In the genomic region with DNA sequence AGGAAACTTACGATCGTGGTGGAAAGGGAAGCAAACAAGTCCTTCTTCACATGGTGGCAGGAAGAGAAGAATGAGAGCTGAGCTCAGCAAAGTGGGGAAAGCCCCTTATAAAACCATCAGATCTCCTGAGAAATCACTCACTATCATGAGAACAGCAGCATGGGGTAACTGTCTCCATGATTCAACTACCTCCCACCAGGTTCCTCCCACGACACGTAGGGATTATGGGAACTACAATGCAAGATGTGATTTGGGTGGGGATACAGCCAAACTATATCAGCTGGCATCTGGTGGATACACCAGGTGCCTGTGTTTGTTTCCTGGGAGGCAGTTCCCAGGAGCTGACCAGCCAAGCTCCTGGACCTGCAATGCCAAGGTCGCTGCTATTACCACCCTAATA, we compare ENCODE assay signal across 31 cellular contexts. TPM values are rescaled to one million over a fixed set of nuclear protein-coding genes. Genes with fewer than 3 reads are reported as not detected.
"Had no signal": no experiment of that assay in that cellular context is flagged by ENCODE, and none has a peak within 500 bp of the region (broad histone marks: within the 10 kb centered on the region; RNA-seq: fewer than 3 reads in every experiment).

No MANE protein-coding gene starts in this region.

- H3K9me3 ChIP-seq: adrenal gland had no signal

- H3K9me3 Mint-ChIP-seq: activated B cell treated with CpG ODN at 0.5 μM for 24 hours; activated CD4-positive, alpha-beta memory T cell treated with anti-CD3 and anti-CD28 coated beads for 36 hours; activated naive CD4-positive, alpha-beta T cell treated with anti-CD3 and anti-CD28 coated beads for 36 hours; activated naive CD4-positive, alpha-beta T cell treated with anti-CD3 and anti-CD28 coated beads, Interleukin-2, amount 50 U/mL, for 72 hours; activated T-cell treated with anti-CD3 and anti-CD28 coated beads, Interleukin-2, amount 50 U/mL, for 4 hours; activated T-helper 1 cell treated with anti-CD3 and anti-CD28 coated beads, Interleukin-12 subunit alpha, Interleukin-12 subunit beta, Interleukin-2, Interleukin-4 antibody, amounts not matched to agents 30 ng/mL and 10 ng/mL and 1 ng/mL, durations not matched to agents 14 hours and 24 hours and 36 hours had no signal

- H3K4me3 Mint-ChIP-seq: activated B cell treated with CpG ODN at 0.5 μM for 24 hours; activated CD4-positive, alpha-beta memory T cell treated with anti-CD3 and anti-CD28 coated beads for 36 hours; activated naive CD4-positive, alpha-beta T cell treated with anti-CD3 and anti-CD28 coated beads for 36 hours; activated T-cell treated with anti-CD3 and anti-CD28 coated beads, Interleukin-2, amount 50 U/mL, for 4 hours; activated T-helper 1 cell treated with anti-CD3 and anti-CD28 coated beads, Interleukin-12 subunit alpha, Interleukin-12 subunit beta, Interleukin-2, Interleukin-4 antibody, amounts not matched to agents 30 ng/mL and 10 ng/mL and 1 ng/mL, durations not matched to agents 14 hours and 24 hours and 36 hours; brain had no signal

- H3K27ac ChIP-seq: adrenal gland, VCaP had no signal

- H3K36me3 Mint-ChIP-seq: activated CD4-positive, alpha-beta memory T cell treated with anti-CD3 and anti-CD28 coated beads for 36 hours; activated naive CD4-positive, alpha-beta T cell treated with anti-CD3 and anti-CD28 coated beads, Interleukin-2, amount 50 U/mL, for 72 hours; brain had no signal

- H3K4me3 ChIP-seq: adrenal gland had no signal

- DNase-seq: activated B cell treated with CpG ODN at 0.5 μM for 24 hours; activated CD4-positive, alpha-beta memory T cell treated with anti-CD3 and anti-CD28 coated beads for 36 hours; activated CD4-positive, alpha-beta T cell treated with anti-CD3 and anti-CD28 coated beads for 4 hours; activated CD4-positive, alpha-beta T cell treated with anti-CD3 and anti-CD28 coated beads, Interleukin-2, amount 50 U/mL, for 1 hour; activated CD4-positive, CD25-positive, alpha-beta regulatory T cell treated with anti-CD3 and anti-CD28 coated beads, Interleukin-2, amount 50 U/mL, for 72 hours; activated CD8-positive, alpha-beta memory T cell treated with anti-CD3 and anti-CD28 coated beads, Interleukin-2, amount 50 U/mL, for 4 hours; activated gamma-delta T cell treated with Interleukin-2 at 50 U/mL for 16 hours; activated naive CD4-positive, alpha-beta T cell treated with anti-CD3 and anti-CD28 coated beads for 36 hours; activated T-cell treated with anti-CD3 and anti-CD28 coated beads for 4 hours; activated T-cell treated with anti-CD3 and anti-CD28 coated beads, Interleukin-2, amount 50 U/mL, for 4 hours; adrenal gland; anterior cingulate cortex; central memory CD4-positive, alpha-beta T cell; NCI-H1092 treated with DMSO at 0.1 percent for 48 hours; NCI-H1417; NCI-H187 treated with DMSO at 0.1 percent for 48 hours; NCI-H2081; NCI-H226; NCI-H446 treated with DMSO at 0.1 percent for 48 hours; OCI-M1; Right ventricle myocardium superior; SW 1271; T-helper 1 cell; T-helper 2 cell; T-helper 9 cell had no signal

- H3K4me1 Mint-ChIP-seq: activated B cell treated with CpG ODN at 0.5 μM for 24 hours had no signal

- H3K36me3 ChIP-seq: adrenal gland had no signal

- H3K27ac Mint-ChIP-seq: activated B cell treated with CpG ODN at 0.5 μM for 24 hours; activated CD4-positive, alpha-beta memory T cell treated with anti-CD3 and anti-CD28 coated beads for 36 hours; activated naive CD4-positive, alpha-beta T cell treated with anti-CD3 and anti-CD28 coated beads for 36 hours; activated naive CD4-positive, alpha-beta T cell treated with anti-CD3 and anti-CD28 coated beads, Interleukin-2, amount 50 U/mL, for 72 hours; activated T-helper 1 cell treated with anti-CD3 and anti-CD28 coated beads, Interleukin-12 subunit alpha, Interleukin-12 subunit beta, Interleukin-2, Interleukin-4 antibody, amounts not matched to agents 30 ng/mL and 10 ng/mL and 1 ng/mL, durations not matched to agents 14 hours and 24 hours and 36 hours; brain had no signal

- H3K27me3 ChIP-seq: adrenal gland had no signal

RNA-seq across cellular contexts. Expression of a gene that starts 4.8 kb away (rescaled TPM):
- total RNA-seq: activated B cell treated with CpG ODN at 0.5 μM for 24 hours; activated CD4-positive, alpha-beta memory T cell treated with anti-CD3 and anti-CD28 coated beads for 36 hours; activated naive CD4-positive, alpha-beta T cell treated with anti-CD3 and anti-CD28 coated beads for 36 hours; activated T-cell treated with anti-CD3 and anti-CD28 coated beads, Interleukin-2, amount 50 U/mL, for 4 hours; activated T-helper 1 cell treated with anti-CD3 and anti-CD28 coated beads, Interleukin-12 subunit alpha, Interleukin-12 subunit beta, Interleukin-2, Interleukin-4 antibody, amounts not matched to agents 30 ng/mL and 10 ng/mL and 1 ng/mL, durations not matched to agents 14 hours and 24 hours and 36 hours; bronchial epithelial cell had no signal

RNA-seq across cellular contexts. Expression of a gene that starts 52.4 kb away (rescaled TPM):
- total RNA-seq: activated B cell treated with CpG ODN at 0.5 μM for 24 hours; activated CD4-positive, alpha-beta memory T cell treated with anti-CD3 and anti-CD28 coated beads for 36 hours; activated naive CD4-positive, alpha-beta T cell treated with anti-CD3 and anti-CD28 coated beads for 36 hours; activated naive CD4-positive, alpha-beta T cell treated with anti-CD3 and anti-CD28 coated beads, Interleukin-2, amount 50 U/mL, for 72 hours; activated T-cell treated with anti-CD3 and anti-CD28 coated beads, Interleukin-2, amount 50 U/mL, for 4 hours; activated T-helper 1 cell treated with anti-CD3 and anti-CD28 coated beads, Interleukin-12 subunit alpha, Interleukin-12 subunit beta, Interleukin-2, Interleukin-4 antibody, amounts not matched to agents 30 ng/mL and 10 ng/mL and 1 ng/mL, durations not matched to agents 14 hours and 24 hours and 36 hours; bronchial epithelial cell; M059J had no signal
